7 cellular contexts compared by ENCODE assay signal in genomic region chr15:26244782-26245181, GRCh38.
A peak's percentile ranks its signal among the peaks of the same experiment; 100 is the strongest.
DNase-seq lines count a peak whose midpoint lies in the region; ATAC-seq, FAIRE-seq and TF ChIP-seq lines count a peak whose summit lies in the region.
"Not testable (repeated sequence)": the region's sequence is repeated elsewhere in the genome, so short reads cannot be mapped to it uniquely, and the experiment has no call there.

No MANE protein-coding gene starts in this region.

- H3K36me3 Mint-ChIP-seq in WTC11: peaks cover 10% of the 10 kb centered on the region
- H3K36me3 Mint-ChIP-seq in activated naive CD8-positive, alpha-beta T cell treated with anti-CD3 and anti-CD28 coated beads, Interleukin-2, amount 50 U/mL, for 24 hours (ENCODE audit: low read depth): not testable (repeated sequence)

- H3K9me3 ChIP-seq in A549; H1 (ENCODE audit: insufficient read depth in 2 of 2, low read depth in 1 of 2, low read length in 1 of 2); testis: not testable (repeated sequence)

- 0 out of 2 replicates have a peak overlapping the region, but pooled peaks have one; percentile 6 for H2BK20ac ChIP-seq in H1 (ENCODE audit: low read length)

- not testable (repeated sequence) for H3K4me2 ChIP-seq in A549; H1 (ENCODE audit: insufficient read depth in 1 of 2, low read depth in 2 of 2, low read length in 2 of 2)

- TF ChIP-seq POLR2A in A549 (IDR thresholded peaks at IDR 0.05; ENCODE audit: low read length); H1 (IDR thresholded peaks at IDR 0.05; ENCODE audit: control extremely low read depth in 1 of 2, low read depth in 2 of 2, low read length in 2 of 2); testis (IDR thresholded peaks at IDR 0.05): not testable (repeated sequence)

- POLR2A ChIA-PET in A549 (lab: Yijun Ruan, JAX); WTC11 (lab: Charles Lee): not testable (repeated sequence)
- POLR2A ChIA-PET in H1 (lab: Charles Lee; ENCODE audit: partially characterized antibody): interaction anchor here (1.7 kb wide), 1 partner anchor 9 kb away, joined by 4 read pairs; no protein-coding TSS in a partner anchor

- not testable (repeated sequence) for H4K20me1 ChIP-seq in H1 (replicated peaks in 1 of 2; ENCODE audit: control insufficient read depth in 1 of 2, insufficient read depth in 2 of 2, low read length in 2 of 2)

- H2BK5ac ChIP-seq in H1 (ENCODE audit: low read depth, low read length): not testable (repeated sequence)

- H3K23ac ChIP-seq in H1 (ENCODE audit: insufficient read length): not testable (repeated sequence)

- H3K27ac ChIP-seq in A549; H1 (ENCODE audit: low read depth, low read length); testis: not testable (repeated sequence)

- not testable (repeated sequence) for TF ChIP-seq EP300 in A549 (IDR thresholded peaks at IDR 0.05); H1 (IDR thresholded peaks at IDR 0.05; ENCODE audit: borderline replicate concordance in 1 of 2, low read depth in 2 of 2, low read length in 2 of 2)

- not testable (repeated sequence) for H4K91ac ChIP-seq in H1 (replicated peaks; ENCODE audit: insufficient read length, low read length)

- not testable (repeated sequence) for TF ChIP-seq CTCF in A549 (IDR thresholded peaks at IDR 0.05); WTC11 (IDR thresholded peaks at IDR 0.05); H1 (IDR thresholded peaks at IDR 0.05; ENCODE audit: control extremely low read depth in 1 of 3, insufficient read depth in 1 of 3, low read depth in 1 of 3, low read length in 3 of 3); testis (IDR thresholded peaks at IDR 0.05)

- CTCF ChIA-PET in A549 (lab: Yijun Ruan, JAX): interaction anchor here (0.9 kb wide), 1 partner anchor 16 kb away, joined by 3 read pairs; no protein-coding TSS in a partner anchor
- CTCF ChIA-PET in WTC11 (lab: Charles Lee): interaction anchor here (0.7 to 3.8 kb wide), 3 partner anchors 16 to 65 kb away, joined by 3 to 28 read pairs (median 5); no protein-coding TSS in a partner anchor
- CTCF ChIA-PET in H1 (lab: Charles Lee; ENCODE audit: partially characterized antibody): interaction anchor here (1.0 to 3.8 kb wide), 2 partner anchors 13 to 16 kb away, joined by 3 to 22 read pairs; no protein-coding TSS in a partner anchor

- intact Hi-C loops in testis (cut with DNase I; ENCODE audit: low total_unique reads): not testable (repeated sequence)

- not testable (repeated sequence) for H3K14ac ChIP-seq in H1 (ENCODE audit: insufficient read length)

- peaks cover 31% of the 10 kb centered on the region for H3K9me3 Mint-ChIP-seq in WTC11
- H3K9me3 Mint-ChIP-seq in activated naive CD8-positive, alpha-beta T cell treated with anti-CD3 and anti-CD28 coated beads, Interleukin-2, amount 50 U/mL, for 24 hours: peaks cover 11% of the 10 kb centered on the region

- H3K4me3 Mint-ChIP-seq in WTC11; activated naive CD8-positive, alpha-beta T cell treated with anti-CD3 and anti-CD28 coated beads, Interleukin-2, amount 50 U/mL, for 24 hours: not testable (repeated sequence)

- H3K27me3 ChIP-seq in H1 (replicated peaks in 1 of 4; ENCODE audit: control insufficient read depth in 3 of 4, extremely low read depth in 1 of 4, insufficient read depth in 3 of 4, low read length in 3 of 4); testis: not testable (repeated sequence)

- H4K5ac ChIP-seq in H1 (ENCODE audit: insufficient read length, low read depth, low read length): not testable (repeated sequence)

- H2AFZ ChIP-seq in H1 (ENCODE audit: low read length): 0 out of 2 replicates have a peak overlapping the region, but pooled peaks have one; percentile 57

- FAIRE-seq in A549 (lab: Jason Lieb, UNC); H1 (lab: Jason Lieb, UNC): not testable (repeated sequence)

- not testable (repeated sequence) for H3K36me3 ChIP-seq in H1 (ENCODE audit: control insufficient read depth in 2 of 4, insufficient read depth in 4 of 4, low read length in 3 of 4); testis (ENCODE audit: low read depth, missing control alignments)

- H3K56ac ChIP-seq in H1 (replicated peaks; ENCODE audit: insufficient read length, low read depth, low read length): not testable (repeated sequence)

- not testable (repeated sequence) for ATAC-seq in A549; WTC11; activated naive CD8-positive, alpha-beta T cell treated with anti-CD3 and anti-CD28 coated beads, Interleukin-2, amount 50 U/mL, for 24 hours

- not testable (repeated sequence) for H3K27me3 Mint-ChIP-seq in WTC11 (ENCODE audit: low read depth); activated naive CD8-positive, alpha-beta T cell treated with anti-CD3 and anti-CD28 coated beads, Interleukin-2, amount 50 U/mL, for 24 hours

- not testable (repeated sequence) for H3K4me3 ChIP-seq in A549; H1 (ENCODE audit: extremely low read depth in 1 of 4, insufficient read depth in 2 of 4, low read depth in 3 of 4, low read length in 4 of 4)
- H3K4me3 ChIP-seq in testis: peak overlapping the region; percentile 39 to 44

- WGBS in A549 (ENCODE audit: missing lambda C conversion rate): 36% methylated on average over 11 of the region's 11 CpGs
- 92% methylated on average over 11 of the region's 11 CpGs; no CpG with 5 or more reads in 1 of the 2 experiments for WGBS in H1 (ENCODE audit: extremely low coverage in 1 of 2, insufficient coverage in 1 of 2, insufficient read length in 1 of 2, insufficient replicate concordance in 2 of 2, low coverage in 1 of 2, low lambda C conversion rate in 2 of 2, missing lambda C conversion rate in 1 of 2), 2 experiments
- WGBS in testis, 2 donors: 71 to 74% methylated on average over 11 of the region's 11 CpGs

- peak overlapping the region; percentile 85; the same call in 1 of the 2 replicates for H3K18ac ChIP-seq in H1 (ENCODE audit: extremely low read depth, low read length)

- H3K27ac Mint-ChIP-seq in WTC11: peak overlapping the region; percentile 83; the same call in 1 of the 2 replicates
- peak overlapping the region; percentile 46 for H3K27ac Mint-ChIP-seq in activated naive CD8-positive, alpha-beta T cell treated with anti-CD3 and anti-CD28 coated beads, Interleukin-2, amount 50 U/mL, for 24 hours

- H2BK15ac ChIP-seq in H1 (ENCODE audit: low read length): not testable (repeated sequence)

- H3K79me1 ChIP-seq in H1 (ENCODE audit: low read depth, low read length): not testable (repeated sequence)

- not testable (repeated sequence) for H3K79me2 ChIP-seq in H1 (ENCODE audit: control insufficient read depth in 1 of 2, insufficient read depth in 2 of 2, low read length in 2 of 2)

- H4K8ac ChIP-seq in H1 (ENCODE audit: extremely low read depth, insufficient read depth, low read length): not testable (repeated sequence)

- not testable (repeated sequence) for TF ChIP-seq RAD21 in A549 (conservative IDR thresholded peaks at IDR 0.05 in 1 of 2, IDR thresholded peaks at IDR 0.05 in 1 of 2); H1 (IDR thresholded peaks at IDR 0.05 in 1 of 2, conservative IDR thresholded peaks at IDR 0.05 in 1 of 2; ENCODE audit: low read depth in 2 of 2, low read length in 2 of 2)

- not testable (repeated sequence) for DNase-seq in A549 (ENCODE audit: low read depth in 1 of 2, low spot score in 1 of 2); WTC11 (ENCODE audit: low spot score); activated naive CD8-positive, alpha-beta T cell treated with anti-CD3 and anti-CD28 coated beads, Interleukin-2, amount 50 U/mL, for 24 hours; H1 (ENCODE audit: low read depth in 1 of 2, low spot score in 2 of 2)
- DNase-seq in H4 (ENCODE audit: low spot score): peak; percentile 50
- peak; percentile 4 for DNase-seq in HT1080 (ENCODE audit: low read depth)
- DNase-seq in testis: peak; percentile 53

- not testable (repeated sequence) for H2AK5ac ChIP-seq in H1 (ENCODE audit: low read depth, low read length)

- not testable (repeated sequence) for H3K4me1 ChIP-seq in A549, testis
- peaks cover 8 to 18% (median 11%) of the 10 kb centered on the region in 4 experiments for H3K4me1 ChIP-seq in H1 (replicated peaks in 1 of 4; ENCODE audit: control insufficient read depth in 3 of 4, insufficient read depth in 4 of 4, low read length in 3 of 4)

- H3K4ac ChIP-seq in H1 (replicated peaks; ENCODE audit: insufficient read length, low read depth, low read length): not testable (repeated sequence)

- H2BK120ac ChIP-seq in H1 (replicated peaks; ENCODE audit: low read depth, low read length): not testable (repeated sequence)

- peaks cover 50% of the 10 kb centered on the region for H3K4me1 Mint-ChIP-seq in WTC11
- H3K4me1 Mint-ChIP-seq in activated naive CD8-positive, alpha-beta T cell treated with anti-CD3 and anti-CD28 coated beads, Interleukin-2, amount 50 U/mL, for 24 hours: not testable (repeated sequence)

- 0 out of 2 replicates have a peak overlapping the region, but pooled peaks have one; percentile 22 for H2BK12ac ChIP-seq in H1 (ENCODE audit: low read depth, low read length)

- H3K23me2 ChIP-seq in H1 (ENCODE audit: low read depth, low read length): not testable (repeated sequence)

- H3K9ac ChIP-seq in H1 (replicated peaks in 1 of 4; ENCODE audit: extremely low read depth in 1 of 4, low read depth in 3 of 4, low read length in 3 of 4): not testable (repeated sequence)

TF ChIP-seq in A549, 52 proteins besides CTCF, POLR2A, EP300 and RAD21:
- TF ChIP-seq MAFK (IDR thresholded peaks at IDR 0.05; ENCODE audit: partially characterized antibody): peak; percentile 76
